In genomic region chr2:54455584-54456525, GRCh38 we compare ENCODE assay signal across 8 cellular contexts. TPM values are rescaled to one million over a fixed set of nuclear protein-coding genes. Genes with fewer than 3 reads are reported as not detected.
DNase-seq lines count a peak whose midpoint lies in the region; ATAC-seq and TF ChIP-seq lines count a peak whose summit lies in the region.

Gene SPTBN1 (plus strand): TSS chr2:54456327. CDS start chr2:54526419, 70,092 bp downstream.

- WGBS in heart left ventricle, 4 donors = 0 to 1% (median 1%) methylated on average over 30 to 83 of the region's 88 CpGs

- peak within 1 kb of the TSS; percentile 96 for H2AFZ ChIP-seq in osteoblast (ENCODE audit: low read length)

- peak; percentile 14 for DNase-seq in stimulated activated CD4-positive, alpha-beta T cell treated with anti-CD3 and anti-CD28 coated beads, Interleukin-12 subunit alpha, Interleukin-12 subunit beta, amount 100 ng/mL, for 4 hours
- DNase-seq in stimulated activated CD4-positive, alpha-beta T cell treated with anti-CD3 and anti-CD28 coated beads, Interleukin-1b, Interleukin-23, amount 100 ng/mL, for 48 hours = no peak
- DNase-seq in HPDE6-E6E7 (ENCODE audit: extremely low spot score) = peak; percentile 60
- DNase-seq in heart left ventricle = peak; percentile 94 to 95 (median 95)
- peak; percentile 98 for DNase-seq in osteoblast (ENCODE audit: insufficient read length, low spot score, missing footprints)

- H3K36me3 ChIP-seq in heart left ventricle (peaks cover 0 to 4% (median 0%) of the 10 kb centered on the region in 9 donors), osteoblast (ENCODE audit: insufficient read depth, low read length) (no peaks in the 10 kb centered on the region)

- H3K27ac ChIP-seq in angular gyrus (ENCODE audit: low read depth, low read length) (peak within 1 kb of the TSS; percentile 99), heart left ventricle (peak within 1 kb of the TSS; percentile 92 to 99 (median 97)), osteoblast (ENCODE audit: low read depth, low read length) (peak within 1 kb of the TSS; percentile 61)

- H3K4me2 ChIP-seq in osteoblast (ENCODE audit: insufficient read depth, low read length) = peak within 1 kb of the TSS; percentile 100

- H3K4me1 ChIP-seq in heart left ventricle (peaks cover 7 to 43% (median 31%) of the 10 kb centered on the region in 12 donors), osteoblast (ENCODE audit: insufficient read depth, low read length) (peaks cover 22% of the 10 kb centered on the region)

- peaks cover 44% of the 10 kb centered on the region for H3K79me2 ChIP-seq in osteoblast (ENCODE audit: insufficient read depth, low read length)

- peak in 1 of 2 donors; percentile 63 for TF ChIP-seq POLR2A in heart left ventricle (IDR thresholded peaks at IDR 0.05)

- H3K9me3 ChIP-seq in heart left ventricle (no peaks in the 10 kb centered on the region), osteoblast (ENCODE audit: low read depth, low read length) (no peaks in the 10 kb centered on the region)

- intact Hi-C loops in heart left ventricle (cut with DNase I) = loop anchor here in 8 of 10 donors (1.0 to 10.0 kb wide), 14 partner anchors 34 to 251 kb away; a partner anchor contains a TSS

- ATAC-seq in heart left ventricle (peak; percentile 91 to 94 (median 94)), HG03039 (IDR thresholded peaks at IDR 0.05; ENCODE audit: unreplicated experiment) (no peak)

- H4K20me1 ChIP-seq in osteoblast (ENCODE audit: insufficient read depth, low read length) = peaks cover 31% of the 10 kb centered on the region

- H3K4me3 ChIP-seq in heart left ventricle (peak within 1 kb of the TSS; percentile 72 to 98 (median 84)), osteoblast (ENCODE audit: insufficient read depth, low read length) (peak within 1 kb of the TSS; percentile 93)

- peak in 3 of 12 donors; percentile 6 to 20 (median 15) for TF ChIP-seq CTCF in heart left ventricle (IDR thresholded peaks at IDR 0.05)
- no peak for TF ChIP-seq CTCF in osteoblast (IDR thresholded peaks at IDR 0.05; ENCODE audit: extremely low read depth, low read depth, low read length)

- H3K27me3 ChIP-seq in heart left ventricle = peaks cover 0 to 39% (median 0%) of the 10 kb centered on the region in 9 donors
- H3K27me3 ChIP-seq in osteoblast (ENCODE audit: insufficient read depth, low read length) = no peaks in the 10 kb centered on the region

TF ChIP-seq in PFSK-1, 5 proteins besides CTCF, POLR2A, EP300 and RAD21:
- TF ChIP-seq SIN3A (IDR thresholded peaks at IDR 0.05; ENCODE audit: borderline replicate concordance, insufficient read depth, low read length) = no peak
- TF ChIP-seq FOXP2 (optimal IDR thresholded peaks at IDR 0.05; ENCODE audit: borderline replicate concordance, extremely low read depth, extremely low read length, insufficient read depth) = no peak
- peak; percentile 62; the same call in 1 of the 2 replicates for TF ChIP-seq TAF1 (IDR thresholded peaks at IDR 0.05; ENCODE audit: borderline replicate concordance, insufficient read depth, low read length)
- peak; percentile 41; the same call in 1 of the 2 replicates for TF ChIP-seq POLR2AphosphoS5 (IDR thresholded peaks at IDR 0.05; ENCODE audit: low read depth, low read length)
- no peak for TF ChIP-seq REST (IDR thresholded peaks at IDR 0.05; ENCODE audit: insufficient read depth in 1 of 2, low read depth in 2 of 2, low read length in 2 of 2)

RNA-seq across cellular contexts. Expression of gene SPTBN1, which starts in this region (rescaled TPM):
- 29.7 TPM for polyA plus RNA-seq in PFSK-1 (2012; ENCODE audit: insufficient read length, low read depth)
- total RNA-seq in heart left ventricle (100 to 1,000 TPM; 378 to 659 (median 424) TPM), osteoblast (249 and 250 TPM in 2 replicates)
- polyA plus RNA-seq in heart left ventricle = 100 to 1,000 TPM; 124 to 170 TPM
